8 cellular contexts compared by ENCODE assay signal in the genomic region with DNA sequence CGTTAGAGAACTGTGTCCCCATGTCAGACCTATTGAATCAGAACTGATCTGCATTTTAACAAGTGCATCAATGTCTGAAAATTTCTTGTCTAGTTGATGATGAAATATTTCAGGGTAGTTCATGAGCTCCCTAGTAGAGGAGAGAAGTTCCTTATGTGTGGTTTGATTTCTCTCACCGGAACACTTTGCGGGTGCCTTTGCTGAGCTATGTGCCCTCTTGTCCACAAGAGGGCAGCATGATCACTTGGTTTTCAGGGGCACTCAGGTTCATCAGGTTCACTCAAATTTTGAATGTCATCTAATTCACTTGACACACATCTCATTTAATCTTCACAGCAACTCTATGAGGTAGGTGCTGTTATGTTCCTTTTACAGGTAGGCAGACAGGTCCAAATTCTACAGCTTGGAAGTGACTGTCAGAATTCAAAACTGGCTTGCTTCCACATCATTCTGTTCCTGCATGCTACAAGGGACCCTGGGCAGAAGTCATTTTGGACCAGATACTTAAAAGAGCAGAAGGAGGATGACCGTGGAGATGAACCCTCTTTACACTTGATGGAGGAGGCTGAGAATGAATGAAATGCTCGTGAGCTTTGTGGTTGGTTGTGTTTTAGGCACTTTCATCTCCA. TPM values are rescaled to one million over a fixed set of nuclear protein-coding genes. Genes with fewer than 3 reads are reported as not detected.
DNase-seq lines count a peak whose midpoint lies in the region; ATAC-seq and TF ChIP-seq lines count a peak whose summit lies in the region.

No MANE protein-coding gene starts in this region.

- H3F3A ChIP-seq in Loucy (ENCODE audit: low read depth): no peaks in the 10 kb centered on the region

- peaks cover 43% of the 10 kb centered on the region; the same call in 1 of the 2 replicates for H3K36me3 ChIP-seq in Loucy (ENCODE audit: insufficient read depth, low read length)
- H3K36me3 ChIP-seq in adipocyte (ENCODE audit: control insufficient read depth, insufficient read depth, low read length, severe bottlenecking): peaks cover 52% of the 10 kb centered on the region

- no peaks in the 10 kb centered on the region for H3K4me1 ChIP-seq in Loucy (ENCODE audit: insufficient read depth, low read length, poor library complexity, severe bottlenecking)
- peaks cover 15% of the 10 kb centered on the region for H3K4me1 ChIP-seq in adipocyte (ENCODE audit: control insufficient read depth, insufficient read depth, low read length)

- H3K4me3 ChIP-seq in Loucy (ENCODE audit: low read length, poor library complexity, severe bottlenecking): no peak overlapping the region
- no peak overlapping the region for H3K4me3 ChIP-seq in adipocyte (ENCODE audit: low read length)

- ATAC-seq in SK-N-SH treated with all-trans-retinoic acid at 6 μM for 48 hours (peak; percentile 75), left ventricle myocardium superior (peak; percentile 68), sciatic nerve (peak; percentile 65), HG03354 (IDR thresholded peaks at IDR 0.05; ENCODE audit: poor library complexity, severe bottlenecking, unreplicated experiment) (no peak), GM19324 (IDR thresholded peaks at IDR 0.05; ENCODE audit: low FRiP score, unreplicated experiment) (no peak)

- TF ChIP-seq CTCF in Loucy (conservative IDR thresholded peaks at IDR 0.05; ENCODE audit: low read length): peak; percentile 97

- DNase-seq in GDM1 (lab: John Stamatoyannopoulos, UW): peak; percentile 60
- DNase-seq in adipocyte (ENCODE audit: low read depth): peak; percentile 84
- peak; percentile 32 for DNase-seq in left ventricle myocardium superior
- DNase-seq in sciatic nerve (ENCODE audit: low spot score): no peak

- H4K20me1 ChIP-seq in Loucy (ENCODE audit: insufficient read depth, low read length, poor library complexity, severe bottlenecking): no peaks in the 10 kb centered on the region

- H2AFZ ChIP-seq in Loucy (ENCODE audit: low read length): no peak overlapping the region

- no peaks in the 10 kb centered on the region for H3K79me2 ChIP-seq in Loucy (ENCODE audit: insufficient read depth, low read length)

- no peaks in the 10 kb centered on the region for H3K27me3 ChIP-seq in Loucy (ENCODE audit: insufficient read depth, low read length, poor library complexity, severe bottlenecking)
- H3K27me3 ChIP-seq in adipocyte (replicated peaks; ENCODE audit: control insufficient read depth, insufficient read depth, low read length): no peaks in the 10 kb centered on the region

- no peak overlapping the region for H3K4me2 ChIP-seq in Loucy (ENCODE audit: low read depth, low read length, poor library complexity, severe bottlenecking)

- H3K9me2 ChIP-seq in Loucy (replicated peaks; ENCODE audit: low read depth, low read length): no peaks in the 10 kb centered on the region

- intact Hi-C loops in left ventricle myocardium superior (cut with micrococcal nuclease): loop anchor here (5.0 kb wide), 1 partner anchor 191 kb away; no protein-coding TSS in a partner anchor
- intact Hi-C loops in sciatic nerve (cut with DNase I): loop anchor here (10.0 kb wide), 1 partner anchor 189 kb away; no protein-coding TSS in a partner anchor

- H3K9me3 ChIP-seq in Loucy (ENCODE audit: insufficient read depth, low read depth, low read length) (no peaks in the 10 kb centered on the region), adipocyte (ENCODE audit: control insufficient read depth, low read length) (no peaks in the 10 kb centered on the region)

- H3K9ac ChIP-seq in Loucy (ENCODE audit: low read depth, low read length, poor library complexity, severe bottlenecking): no peak overlapping the region
- no peak overlapping the region for H3K9ac ChIP-seq in adipocyte (ENCODE audit: low read length)

TF ChIP-seq in SK-N-SH treated with all-trans-retinoic acid at 6 μM for 48 hours, 23 proteins besides CTCF, POLR2A, EP300 and RAD21 (continues in another document):
- no peak for TF ChIP-seq OSR1 (CRISPR knock-in tag; IDR thresholded peaks at IDR 0.05)
- TF ChIP-seq TCF4 (CRISPR knock-in tag; IDR thresholded peaks at IDR 0.05; ENCODE audit: borderline replicate concordance): no peak
- TF ChIP-seq, protein P1, sequence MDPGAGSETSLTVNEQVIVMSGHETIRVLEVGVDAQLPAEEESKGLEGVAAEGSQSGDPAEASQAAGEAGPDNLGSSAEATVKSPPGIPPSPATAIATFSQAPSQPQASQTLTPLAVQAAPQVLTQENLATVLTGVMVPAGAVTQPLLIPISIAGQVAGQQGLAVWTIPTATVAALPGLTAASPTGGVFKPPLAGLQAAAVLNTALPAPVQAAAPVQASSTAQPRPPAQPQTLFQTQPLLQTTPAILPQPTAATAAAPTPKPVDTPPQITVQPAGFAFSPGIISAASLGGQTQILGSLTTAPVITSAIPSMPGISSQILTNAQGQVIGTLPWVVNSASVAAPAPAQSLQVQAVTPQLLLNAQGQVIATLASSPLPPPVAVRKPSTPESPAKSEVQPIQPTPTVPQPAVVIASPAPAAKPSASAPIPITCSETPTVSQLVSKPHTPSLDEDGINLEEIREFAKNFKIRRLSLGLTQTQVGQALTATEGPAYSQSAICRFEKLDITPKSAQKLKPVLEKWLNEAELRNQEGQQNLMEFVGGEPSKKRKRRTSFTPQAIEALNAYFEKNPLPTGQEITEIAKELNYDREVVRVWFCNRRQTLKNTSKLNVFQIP (CRISPR knock-in tag; IDR thresholded peaks at IDR 0.05; ENCODE audit: borderline replicate concordance, low read depth): no peak
- TF ChIP-seq TOX (CRISPR knock-in tag; IDR thresholded peaks at IDR 0.05; ENCODE audit: borderline replicate concordance): no peak
- no peak for TF ChIP-seq RARB (CRISPR knock-in tag; IDR thresholded peaks at IDR 0.05)
- TF ChIP-seq, protein P2, sequence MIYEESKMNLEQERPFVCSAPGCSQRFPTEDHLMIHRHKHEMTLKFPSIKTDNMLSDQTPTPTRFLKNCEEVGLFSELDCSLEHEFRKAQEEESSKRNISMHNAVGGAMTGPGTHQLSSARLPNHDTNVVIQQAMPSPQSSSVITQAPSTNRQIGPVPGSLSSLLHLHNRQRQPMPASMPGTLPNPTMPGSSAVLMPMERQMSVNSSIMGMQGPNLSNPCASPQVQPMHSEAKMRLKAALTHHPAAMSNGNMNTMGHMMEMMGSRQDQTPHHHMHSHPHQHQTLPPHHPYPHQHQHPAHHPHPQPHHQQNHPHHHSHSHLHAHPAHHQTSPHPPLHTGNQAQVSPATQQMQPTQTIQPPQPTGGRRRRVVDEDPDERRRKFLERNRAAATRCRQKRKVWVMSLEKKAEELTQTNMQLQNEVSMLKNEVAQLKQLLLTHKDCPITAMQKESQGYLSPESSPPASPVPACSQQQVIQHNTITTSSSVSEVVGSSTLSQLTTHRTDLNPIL (CRISPR knock-in tag; IDR thresholded peaks at IDR 0.05; ENCODE audit: low read depth): no peak
- TF ChIP-seq, protein P3, sequence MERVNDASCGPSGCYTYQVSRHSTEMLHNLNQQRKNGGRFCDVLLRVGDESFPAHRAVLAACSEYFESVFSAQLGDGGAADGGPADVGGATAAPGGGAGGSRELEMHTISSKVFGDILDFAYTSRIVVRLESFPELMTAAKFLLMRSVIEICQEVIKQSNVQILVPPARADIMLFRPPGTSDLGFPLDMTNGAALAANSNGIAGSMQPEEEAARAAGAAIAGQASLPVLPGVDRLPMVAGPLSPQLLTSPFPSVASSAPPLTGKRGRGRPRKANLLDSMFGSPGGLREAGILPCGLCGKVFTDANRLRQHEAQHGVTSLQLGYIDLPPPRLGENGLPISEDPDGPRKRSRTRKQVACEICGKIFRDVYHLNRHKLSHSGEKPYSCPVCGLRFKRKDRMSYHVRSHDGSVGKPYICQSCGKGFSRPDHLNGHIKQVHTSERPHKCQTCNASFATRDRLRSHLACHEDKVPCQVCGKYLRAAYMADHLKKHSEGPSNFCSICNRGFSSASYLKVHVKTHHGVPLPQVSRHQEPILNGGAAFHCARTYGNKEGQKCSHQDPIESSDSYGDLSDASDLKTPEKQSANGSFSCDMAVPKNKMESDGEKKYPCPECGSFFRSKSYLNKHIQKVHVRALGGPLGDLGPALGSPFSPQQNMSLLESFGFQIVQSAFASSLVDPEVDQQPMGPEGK (CRISPR knock-in tag; IDR thresholded peaks at IDR 0.05; ENCODE audit: borderline replicate concordance): no peak
- TF ChIP-seq ISL1 (CRISPR knock-in tag; IDR thresholded peaks at IDR 0.05): no peak
- TF ChIP-seq, protein P4, sequence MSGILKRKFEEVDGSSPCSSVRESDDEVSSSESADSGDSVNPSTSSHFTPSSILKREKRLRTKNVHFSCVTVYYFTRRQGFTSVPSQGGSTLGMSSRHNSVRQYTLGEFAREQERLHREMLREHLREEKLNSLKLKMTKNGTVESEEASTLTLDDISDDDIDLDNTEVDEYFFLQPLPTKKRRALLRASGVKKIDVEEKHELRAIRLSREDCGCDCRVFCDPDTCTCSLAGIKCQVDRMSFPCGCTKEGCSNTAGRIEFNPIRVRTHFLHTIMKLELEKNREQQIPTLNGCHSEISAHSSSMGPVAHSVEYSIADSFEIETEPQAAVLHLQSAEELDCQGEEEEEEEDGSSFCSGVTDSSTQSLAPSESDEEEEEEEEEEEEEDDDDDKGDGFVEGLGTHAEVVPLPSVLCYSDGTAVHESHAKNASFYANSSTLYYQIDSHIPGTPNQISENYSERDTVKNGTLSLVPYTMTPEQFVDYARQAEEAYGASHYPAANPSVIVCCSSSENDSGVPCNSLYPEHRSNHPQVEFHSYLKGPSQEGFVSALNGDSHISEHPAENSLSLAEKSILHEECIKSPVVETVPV (CRISPR knock-in tag; IDR thresholded peaks at IDR 0.05): no peak
- no peak for TF ChIP-seq PPARA (CRISPR knock-in tag; IDR thresholded peaks at IDR 0.05; ENCODE audit: borderline replicate concordance)
- TF ChIP-seq ARNTL (CRISPR knock-in tag; IDR thresholded peaks at IDR 0.05; ENCODE audit: borderline replicate concordance, low read depth): no peak
- TF ChIP-seq ESRRG (CRISPR knock-in tag; IDR thresholded peaks at IDR 0.05): no peak
- no peak for TF ChIP-seq ZC3H10 (CRISPR knock-in tag; IDR thresholded peaks at IDR 0.05)
- no peak for TF ChIP-seq BACH2 (CRISPR knock-in tag; IDR thresholded peaks at IDR 0.05; ENCODE audit: borderline replicate concordance)
- TF ChIP-seq ZNF70 (CRISPR knock-in tag; IDR thresholded peaks at IDR 0.05): no peak

RNA-seq across cellular contexts. Expression of a gene that starts 55.6 kb away (rescaled TPM):
- total RNA-seq in left ventricle myocardium superior (0.17 TPM), sciatic nerve (0.45 TPM)

Comparison
In these comparisons a context has a peak if more than half of its experiments do, and no peak if none do; other contexts are left out.
1. ATAC-seq: peak in SK-N-SH treated with all-trans-retinoic acid at 6 μM for 48 hours (single experiment), left ventricle myocardium superior (single experiment) and sciatic nerve (single experiment); none in HG03354 (single experiment) and GM19324 (single experiment).